In genomic region chr12:124294686-124295315, GRCh38 we compare ENCODE assay signal across 11 cellular contexts. TPM values are rescaled to one million over a fixed set of nuclear protein-coding genes. Genes with fewer than 3 reads are reported as not detected.
A peak's percentile ranks its signal among the peaks of the same experiment; 100 is the strongest.
DNase-seq lines count a peak whose midpoint lies in the region; ATAC-seq, FAIRE-seq and TF ChIP-seq lines count a peak whose summit lies in the region.
"Had no signal": no experiment of that assay in that cellular context is flagged by ENCODE, and none has a peak within 500 bp of the region (broad histone marks: within the 10 kb centered on the region; RNA-seq: fewer than 3 reads in every experiment).

Gene RFLNA (plus strand): TSS chr12:124295093. CDS start chr12:124295430, 337 bp downstream.

- H3K27ac ChIP-seq in right lobe of liver (no peak within 1 kb of the TSS), HepG2 (ENCODE audit: extremely low read length, insufficient read depth, low read length) (no peak within 1 kb of the TSS), urinary bladder (ENCODE audit: low read depth) (no peak within 1 kb of the TSS)

- peaks cover 0 to 5% (median 0%) of the 10 kb centered on the region in 4 donors for H3K4me1 ChIP-seq in right lobe of liver
- H3K4me1 ChIP-seq in HepG2 (ENCODE audit: insufficient read depth, low read length), result peaks cover 25% of the 10 kb centered on the region
- H3K4me1 ChIP-seq in endocrine pancreas (ENCODE audit: control insufficient read depth, insufficient read depth, low read length), result peaks cover 6% of the 10 kb centered on the region
- H3K4me1 ChIP-seq in mucosa of stomach (ENCODE audit: control insufficient read depth, insufficient read depth, low read length), result peaks cover 40% of the 10 kb centered on the region
- peaks cover 2% of the 10 kb centered on the region for H3K4me1 ChIP-seq in urinary bladder (ENCODE audit: insufficient read depth)

- H3K79me2 ChIP-seq in HepG2 (ENCODE audit: insufficient read depth, low read length), result no peaks in the 10 kb centered on the region

- FAIRE-seq in HepG2 (lab: Jason Lieb, UNC), result no peak

- DNase-seq in right lobe of liver (peak in 1 of 3 donors; percentile 44), HepG2 (ENCODE audit: low spot score) (no peak)
- no peak for DNase-seq in activated CD8-positive, alpha-beta memory T cell treated with anti-CD3 and anti-CD28 coated beads, Interleukin-2, amount 50 U/mL, for 48 hours
- DNase-seq: activated CD4-positive, alpha-beta T cell treated with anti-CD3 and anti-CD28 coated beads, Interleukin-2, amount 10 ng/mL, durations not matched to agents 7 days and 5 days; HCEC 1CT; NCI-H187 treated with DMSO at 0.1 percent for 48 hours had no signal

- H3K4me3 ChIP-seq in right lobe of liver (no peak within 1 kb of the TSS), HepG2 (replicated peaks in 1 of 3; ENCODE audit: insufficient read depth in 1 of 3, low read depth in 2 of 3, low read length in 3 of 3) (no peak within 1 kb of the TSS), endocrine pancreas (ENCODE audit: control insufficient read depth, insufficient read depth, low read length) (no peak within 1 kb of the TSS), mucosa of stomach (ENCODE audit: low read length) (peak within 1 kb of the TSS; percentile 71), urinary bladder (ENCODE audit: low read depth, low read length) (peak within 1 kb of the TSS; percentile 30)

- CTCF ChIA-PET in HepG2 (lab: Yijun Ruan, JAX; ENCODE audit: low intra/inter-chr PET ratio, low total read pairs), result no interaction called here

- H3K4me2 ChIP-seq in HepG2 (ENCODE audit: low read depth, low read length), result no peak within 1 kb of the TSS

- 10% methylated on average over 5 of the region's 63 CpGs for WGBS in right lobe of liver (ENCODE audit: insufficient coverage, low coverage, low lambda C conversion rate, missing lambda C conversion rate)
- WGBS in HepG2 (ENCODE audit: low lambda C conversion rate), result 88% methylated on average over 43 of the region's 63 CpGs
- WGBS in urinary bladder, result 2% methylated on average over 63 of the region's 63 CpGs

- peak; percentile 33 to 47 (median 40) for ATAC-seq in right lobe of liver
- ATAC-seq in HepG2, result no peak
- ATAC-seq in GM18907 (IDR thresholded peaks at IDR 0.05; ENCODE audit: unreplicated experiment), result no peak
- ATAC-seq in HG03095 (IDR thresholded peaks at IDR 0.05; ENCODE audit: unreplicated experiment), result no peak

- no peak for TF ChIP-seq RAD21 in HepG2 (CRISPR knock-in tag; IDR thresholded peaks at IDR 0.05)

- no peak for TF ChIP-seq CTCF in right lobe of liver (IDR thresholded peaks at IDR 0.05)
- TF ChIP-seq CTCF in HepG2 (CRISPR knock-in tag; IDR thresholded peaks at IDR 0.05), result no peak

- H3K27me3 ChIP-seq in right lobe of liver (peaks cover 0 to 4% of the 10 kb centered on the region in 2 donors), HepG2 (ENCODE audit: control insufficient read depth in 1 of 2, insufficient read depth in 2 of 2, low read length in 2 of 2) (peaks cover 5 to 33% of the 10 kb centered on the region in 2 experiments; a peak in 3 of 5 replicates), endocrine pancreas (ENCODE audit: control insufficient read depth, insufficient read depth, low read length) (no peaks in the 10 kb centered on the region), mucosa of stomach (ENCODE audit: control insufficient read depth, insufficient read depth, low read length) (peaks cover 12% of the 10 kb centered on the region)

- H3K9me3 ChIP-seq in right lobe of liver, result no peaks in the 10 kb centered on the region
- no peaks in the 10 kb centered on the region for H3K9me3 ChIP-seq in HepG2 (ENCODE audit: low read length)
- H3K9me3 ChIP-seq in endocrine pancreas (ENCODE audit: control insufficient read depth, low read length), result no peaks in the 10 kb centered on the region
- no peaks in the 10 kb centered on the region for H3K9me3 ChIP-seq in mucosa of stomach (ENCODE audit: control insufficient read depth, low read length)

- TF ChIP-seq EP300 in HepG2 (IDR thresholded peaks at IDR 0.05; ENCODE audit: low read depth in 2 of 2, low read length in 2 of 2) (no peak), HepG2 (CRISPR knock-in tag; IDR thresholded peaks at IDR 0.05; ENCODE audit: borderline replicate concordance) (no peak)

- H3K9ac ChIP-seq in HepG2 (ENCODE audit: insufficient read depth, low read depth, low read length), result no peak within 1 kb of the TSS
- H3K9ac ChIP-seq in endocrine pancreas (ENCODE audit: control insufficient read depth, insufficient read depth, low read length), result peak within 1 kb of the TSS; percentile 13
- H3K9ac ChIP-seq in mucosa of stomach (ENCODE audit: low read length), result peak within 1 kb of the TSS; percentile 92

- H2AFZ ChIP-seq in HepG2 (ENCODE audit: low read length), result no peak within 1 kb of the TSS

- TF ChIP-seq POLR2A in right lobe of liver (IDR thresholded peaks at IDR 0.05) (no peak), HepG2 (IDR thresholded peaks at IDR 0.05; ENCODE audit: insufficient read depth in 1 of 2, low read depth in 2 of 2, low read length in 2 of 2) (no peak)

- POLR2A ChIA-PET in HepG2 (lab: Yijun Ruan, JAX), result no interaction called here

- H4K20me1 ChIP-seq in HepG2 (ENCODE audit: insufficient read depth, low read length), result no peaks in the 10 kb centered on the region; the same call in 1 of the 2 replicates

- in situ Hi-C loops in HepG2 (cut with HindIII; ENCODE audit: extremely low pct_ligation_motif_present, low pct_unique_long_range_greater_than_20kb), result no loop called here

- intact Hi-C loops in right lobe of liver (cut with DNase I), result no loop called here
- intact Hi-C loops in HepG2 (cut with micrococcal nuclease; ENCODE audit: unreplicated experiment), result loop anchor here (1.0 kb wide), 1 partner anchor 8 kb away; no protein-coding TSS in a partner anchor

- H3K36me3 ChIP-seq in right lobe of liver (no peaks in the 10 kb centered on the region), HepG2 (replicated peaks in 1 of 2; ENCODE audit: control insufficient read depth in 1 of 2, insufficient read depth in 2 of 2, low read length in 2 of 2) (no peaks in the 10 kb centered on the region), endocrine pancreas (ENCODE audit: control insufficient read depth, insufficient read depth, low read length) (no peaks in the 10 kb centered on the region), mucosa of stomach (ENCODE audit: control insufficient read depth, insufficient read depth, low read length) (peaks cover 12% of the 10 kb centered on the region), urinary bladder (ENCODE audit: insufficient read depth) (no peaks in the 10 kb centered on the region)

- no TSS peak for BruUV-seq in HepG2 (replicated peaks; lab: Mats Ljungman, UMichigan)

TF ChIP-seq in HepG2, 621 proteins besides CTCF, POLR2A, EP300 and RAD21:
- TF ChIP-seq ZSCAN21 (CRISPR knock-in tag; IDR thresholded peaks at IDR 0.05; ENCODE audit: borderline replicate concordance), result no peak

RNA-seq across cellular contexts. Expression of gene RFLNA, which starts in this region (rescaled TPM):
- total RNA-seq in right lobe of liver (under 1 TPM in 2 of 6 experiments, not detected in 4; 0.12 to 0.31 TPM), HepG2 (2016; rRNA removed; fragmentation: Illumina TruSeq; extraction: Trizol) (not detected in 2 replicates), urinary bladder (6.0 TPM)
- not detected in 2 replicates for total RNA-seq in HepG2 (2016; cell fraction: cytosol; rRNA removed; fragmentation: Illumina TruSeq; extraction: Trizol; ENCODE audit: low read depth)
- total RNA-seq in HepG2 (2016; cell fraction: insoluble cytoplasmic fraction; rRNA removed; fragmentation: Illumina TruSeq; extraction: Trizol), result not detected in 2 replicates
- not detected in 2 replicates for total RNA-seq in HepG2 (2016; cell fraction: membrane; rRNA removed; fragmentation: Illumina TruSeq; extraction: Trizol)
- total RNA-seq in HepG2 (2016; cell fraction: nucleus; rRNA removed; fragmentation: Illumina TruSeq; extraction: Trizol), result not detected in 2 replicates
- polyA plus RNA-seq in HepG2 (2011; rRNA removed) (not detected in 2 replicates), urinary bladder (0.67 TPM)
- not detected in 2 replicates for polyA plus RNA-seq in HepG2 (2011; cell fraction: cytosol; rRNA removed)
- not detected in 2 replicates for polyA plus RNA-seq in HepG2 (2011; cell fraction: nucleus; rRNA removed)
- polyA plus RNA-seq in HepG2 (2012), result not detected in 2 replicates
- polyA plus RNA-seq in HepG2 (2016; cell fraction: cytosol; fragmentation: Illumina TruSeq; extraction: Trizol; ENCODE audit: low read depth), result not detected in 2 replicates
- polyA plus RNA-seq in HepG2 (2016; cell fraction: insoluble cytoplasmic fraction; fragmentation: Illumina TruSeq; extraction: Trizol; ENCODE audit: low read depth), result not detected in 2 replicates
- not detected in 2 replicates for polyA plus RNA-seq in HepG2 (2016; cell fraction: membrane; fragmentation: Illumina TruSeq; extraction: Trizol; ENCODE audit: low read depth)
- polyA plus RNA-seq in HepG2 (2016; cell fraction: nucleus; fragmentation: Illumina TruSeq; extraction: Trizol; ENCODE audit: insufficient read depth, low read depth), result not detected in 2 replicates
- not detected in 2 replicates for polyA minus RNA-seq in HepG2 (2011; rRNA and poly(A)+ RNA removed; ENCODE audit: low replicate concordance)
- polyA minus RNA-seq in HepG2 (2011; cell fraction: cytosol; rRNA and poly(A)+ RNA removed), result not detected in 2 replicates
- polyA minus RNA-seq in HepG2 (2011; cell fraction: nucleus; rRNA and poly(A)+ RNA removed), result not detected in 2 replicates
- total RNA-seq: activated CD4-positive, alpha-beta T cell treated with anti-CD3 and anti-CD28 coated beads, Interleukin-2, amount 10 ng/mL, durations not matched to agents 7 days and 5 days had no signal

Comparison
In these comparisons a context has a peak if more than half of its experiments do, and no peak if none do; other contexts are left out.
1. Peak in ATAC-seq in right lobe of liver; RNA of the gene not detected or under 1 TPM.
2. H3K4me3 ChIP-seq: peak in mucosa of stomach (single experiment) and urinary bladder (single experiment); none in right lobe of liver (0 of 3), HepG2 (0 of 3) and endocrine pancreas (single experiment).